ENCODE assay signal across 16 cellular contexts in genomic region chr17:48645639-48646182, GRCh38. TPM values are rescaled to one million over a fixed set of nuclear protein-coding genes. Genes with fewer than 3 reads are reported as not detected.
DNase-seq lines count a peak whose midpoint lies in the region; ATAC-seq, FAIRE-seq and TF ChIP-seq lines count a peak whose summit lies in the region.
"Had no signal": no experiment of that assay in that cellular context is flagged by ENCODE, and none has a peak within 500 bp of the region (broad histone marks: within the 10 kb centered on the region; RNA-seq: fewer than 3 reads in every experiment).

No MANE protein-coding gene starts in this region.

- no peak overlapping the region for H3K27ac Mint-ChIP-seq in activated CD8-positive, alpha-beta T cell treated with anti-CD3 and anti-CD28 coated beads, Interleukin-2, amount 10 ng/mL, durations not matched to agents 7 days and 5 days
- peak overlapping the region; percentile 95 for H3K27ac Mint-ChIP-seq in mesothelial cell of epicardium
- H3K27ac Mint-ChIP-seq: activated naive CD4-positive, alpha-beta T cell treated with anti-CD3 and anti-CD28 coated beads, Interleukin-2, amount 50 U/mL, for 72 hours; dendritic cell treated with granulocyte-macrophage colony-stimulating factor and Interleukin-4, amounts not matched to agents 40 ng/mL and 50 ng/mL, for 4 days; HFFc6 had no signal

- H3K4me1 Mint-ChIP-seq in activated CD8-positive, alpha-beta T cell treated with anti-CD3 and anti-CD28 coated beads, Interleukin-2, amount 10 ng/mL, durations not matched to agents 7 days and 5 days (ENCODE audit: low read depth): peaks cover 33% of the 10 kb centered on the region
- peaks cover 49% of the 10 kb centered on the region for H3K4me1 Mint-ChIP-seq in mesothelial cell of epicardium

- peaks cover 75% of the 10 kb centered on the region for H3K27me3 Mint-ChIP-seq in activated CD8-positive, alpha-beta T cell treated with anti-CD3 and anti-CD28 coated beads, Interleukin-2, amount 10 ng/mL, durations not matched to agents 7 days and 5 days (ENCODE audit: low read depth)
- H3K27me3 Mint-ChIP-seq in mesothelial cell of epicardium (ENCODE audit: low read depth): peaks cover 90% of the 10 kb centered on the region

- CTCF ChIA-PET in A549 (lab: Yijun Ruan, JAX): interaction anchor here (0.5 to 3.4 kb wide), 6 partner anchors 9 to 200 kb away, joined by 3 to 25 read pairs (median 6); no protein-coding TSS in a partner anchor
- CTCF ChIA-PET in activated CD8-positive, alpha-beta T cell treated with anti-CD3 and anti-CD28 coated beads, Interleukin-2, amount 10 ng/mL, durations not matched to agents 7 days and 5 days (lab: Charles Lee): interaction anchor here (1.0 kb wide), 1 partner anchor 9 kb away, joined by 3 read pairs; no protein-coding TSS in a partner anchor

- TF ChIP-seq POLR2A in A549 (IDR thresholded peaks at IDR 0.05; ENCODE audit: low read length) (no peak), GM12892 (IDR thresholded peaks at IDR 0.05; ENCODE audit: low read depth, low read length) (no peak), body of pancreas (IDR thresholded peaks at IDR 0.05) (no peak)

- TF ChIP-seq CTCF in A549 (IDR thresholded peaks at IDR 0.05) (no peak), mesothelial cell of epicardium (IDR thresholded peaks at IDR 0.05; ENCODE audit: unreplicated experiment) (no peak), body of pancreas (IDR thresholded peaks at IDR 0.05) (no peak)

- peak overlapping the region; percentile 68 for H3K4me2 ChIP-seq in A549

- H3K9me3 Mint-ChIP-seq in activated CD8-positive, alpha-beta T cell treated with anti-CD3 and anti-CD28 coated beads, Interleukin-2, amount 10 ng/mL, durations not matched to agents 7 days and 5 days (ENCODE audit: insufficient read depth): no peaks in the 10 kb centered on the region
- no peaks in the 10 kb centered on the region for H3K9me3 Mint-ChIP-seq in mesothelial cell of epicardium
- H3K9me3 Mint-ChIP-seq: activated naive CD4-positive, alpha-beta T cell treated with anti-CD3 and anti-CD28 coated beads, Interleukin-2, amount 50 U/mL, for 72 hours; dendritic cell treated with granulocyte-macrophage colony-stimulating factor and Interleukin-4, amounts not matched to agents 40 ng/mL and 50 ng/mL, for 4 days; HFFc6 had no signal

- H3K4me3 Mint-ChIP-seq in activated CD8-positive, alpha-beta T cell treated with anti-CD3 and anti-CD28 coated beads, Interleukin-2, amount 10 ng/mL, durations not matched to agents 7 days and 5 days: peak overlapping the region; percentile 74
- H3K4me3 Mint-ChIP-seq in mesothelial cell of epicardium: peak overlapping the region; percentile 85
- H3K4me3 Mint-ChIP-seq: dendritic cell treated with granulocyte-macrophage colony-stimulating factor and Interleukin-4, amounts not matched to agents 40 ng/mL and 50 ng/mL, for 4 days; HFFc6 had no signal

- H3K27me3 ChIP-seq in body of pancreas: peaks cover 0 to 37% of the 10 kb centered on the region in 2 donors

- ATAC-seq in A549: no peak
- no peak for ATAC-seq in activated CD8-positive, alpha-beta T cell treated with anti-CD3 and anti-CD28 coated beads, Interleukin-2, amount 10 ng/mL, durations not matched to agents 7 days and 5 days
- no peak for ATAC-seq in body of pancreas
- ATAC-seq: gastrocnemius medialis had no signal

- H3K9ac ChIP-seq in ES-I3 (ENCODE audit: low read depth, low read length): peak overlapping the region; percentile 43; the same call in 1 of the 2 replicates

- WGBS in A549 (ENCODE audit: missing lambda C conversion rate): 44% methylated on average over 14 of the region's 14 CpGs
- WGBS in body of pancreas, 2 donors: 9 to 13% methylated on average over 14 of the region's 14 CpGs

- no peak for DNase-seq in A549 (ENCODE audit: low read depth in 1 of 2, low spot score in 1 of 2)
- no peak for DNase-seq in activated CD8-positive, alpha-beta T cell treated with anti-CD3 and anti-CD28 coated beads, Interleukin-2, amount 10 ng/mL, durations not matched to agents 7 days and 5 days
- DNase-seq in mesothelial cell of epicardium (ENCODE audit: low spot score in 2 of 2, unreplicated experiment in 2 of 2): no peak
- no peak for DNase-seq in NOMO-1 treated with dmso at 0.1 percent for 144 hours (lab: John Stamatoyannopoulos, UW; ENCODE audit: unreplicated experiment)
- no peak for DNase-seq in DMS153 (lab: John Stamatoyannopoulos, UW)
- DNase-seq in GM12892 (ENCODE audit: insufficient read length): no peak
- no peak for DNase-seq in body of pancreas
- DNase-seq: gastrocnemius medialis, HFFc6, upper lobe of right lung had no signal

- POLR2A ChIA-PET in A549 (lab: Yijun Ruan, JAX): interaction anchor here (0.6 kb wide), 1 partner anchor 9 kb away, joined by 5 read pairs; no protein-coding TSS in a partner anchor
- POLR2A ChIA-PET in activated CD8-positive, alpha-beta T cell treated with anti-CD3 and anti-CD28 coated beads, Interleukin-2, amount 10 ng/mL, durations not matched to agents 7 days and 5 days (lab: Charles Lee): no interaction called here

- FAIRE-seq in A549 (lab: Jason Lieb, UNC) (no peak), GM12892 (lab: Jason Lieb, UNC) (no peak)

- intact Hi-C loops in body of pancreas (cut with DNase I): no loop called here

- H3K36me3 ChIP-seq in ES-I3 (ENCODE audit: insufficient read depth, low read length) (no peaks in the 10 kb centered on the region), body of pancreas (replicated peaks in 1 of 2; ENCODE audit: insufficient read depth in 1 of 2, low read depth in 2 of 2) (no peaks in the 10 kb centered on the region)
- H3K36me3 ChIP-seq: gastrocnemius medialis, right atrium auricular region, upper lobe of right lung had no signal

- TF ChIP-seq EP300 in A549 (IDR thresholded peaks at IDR 0.05): no peak

- H3K4me1 ChIP-seq in A549: peaks cover 34% of the 10 kb centered on the region
- peaks cover 2% of the 10 kb centered on the region; the same call in 1 of the 2 replicates for H3K4me1 ChIP-seq in ES-I3 (ENCODE audit: insufficient read depth, low read length)
- H3K4me1 ChIP-seq in body of pancreas: peaks cover 22% of the 10 kb centered on the region
- H3K4me1 ChIP-seq: gastrocnemius medialis had no signal

- H3K9me3 ChIP-seq in A549: no peaks in the 10 kb centered on the region
- H3K9me3 ChIP-seq in ES-I3 (ENCODE audit: control insufficient read depth, insufficient read depth, low read length): no peaks in the 10 kb centered on the region
- no peaks in the 10 kb centered on the region for H3K9me3 ChIP-seq in body of pancreas
- H3K9me3 ChIP-seq: gastrocnemius medialis, right atrium auricular region, upper lobe of right lung had no signal

- H3K27ac ChIP-seq in A549 (peak overlapping the region; percentile 92 to 95), body of pancreas (no peak overlapping the region)
- H3K27ac ChIP-seq: gastrocnemius medialis, right atrium auricular region, upper lobe of right lung, VCaP had no signal

- H3K4me3 ChIP-seq in A549: peak overlapping the region; percentile 74
- H3K4me3 ChIP-seq in body of pancreas: no peak overlapping the region
- H3K4me3 ChIP-seq: gastrocnemius medialis had no signal

- no peak for TF ChIP-seq RAD21 in A549 (conservative IDR thresholded peaks at IDR 0.05 in 1 of 2, IDR thresholded peaks at IDR 0.05 in 1 of 2)

- peaks cover 2% of the 10 kb centered on the region for H3K36me3 Mint-ChIP-seq in activated CD8-positive, alpha-beta T cell treated with anti-CD3 and anti-CD28 coated beads, Interleukin-2, amount 10 ng/mL, durations not matched to agents 7 days and 5 days (ENCODE audit: low read depth)
- no peaks in the 10 kb centered on the region for H3K36me3 Mint-ChIP-seq in mesothelial cell of epicardium

RNA-seq across cellular contexts. Expression of gene HOXB9, which starts 19.6 kb away (rescaled TPM):
- polyA plus RNA-seq in A549 (2011; rRNA removed): 22.0 and 24.6 TPM in 2 replicates
- 10.3 and 12.9 TPM in 2 replicates for polyA plus RNA-seq in A549 (2012; cell fraction: cytosol; rRNA removed)
- polyA plus RNA-seq in A549 (2012; cell fraction: nucleus; rRNA removed): 11.1 and 12.9 TPM in 2 replicates
- 5.6 to 7.3 TPM (median 6.2 TPM) in 3 replicates for polyA plus RNA-seq in A549 (2017; fragmentation: RNase III; extraction: RNeasy Plus Mini Kit Qiagen cat#74134 plus additional on column Dnase treatment)
- 10.4 and 12.1 TPM in 2 replicates for polyA minus RNA-seq in A549 (2011; rRNA and poly(A)+ RNA removed)
- total RNA-seq in activated CD8-positive, alpha-beta T cell treated with anti-CD3 and anti-CD28 coated beads, Interleukin-2, amount 10 ng/mL, durations not matched to agents 7 days and 5 days: under 1 TPM; 0.37 to 0.65 TPM
- total RNA-seq in mesothelial cell of epicardium: 33.8 to 35.4 TPM (median 34.4 TPM) in 3 replicates
- 0.38 TPM for polyA plus RNA-seq in GM12892 (2012; ENCODE audit: missing spikeins)
- not detected for total RNA-seq in body of pancreas
- total RNA-seq: gastrocnemius medialis, HFFc6, liver, right atrium auricular region, upper lobe of right lung had no signal
- polyA plus RNA-seq: liver had no signal

RNA-seq across cellular contexts. Expression of gene HOXB8, which starts 30.6 kb away (rescaled TPM):
- 8.9 and 11.1 TPM in 2 replicates for polyA plus RNA-seq in A549 (2011; rRNA removed)
- 12.3 and 15.2 TPM in 2 replicates for polyA plus RNA-seq in A549 (2012; cell fraction: cytosol; rRNA removed)
- 12.8 and 13.1 TPM in 2 replicates for polyA plus RNA-seq in A549 (2012; cell fraction: nucleus; rRNA removed)
- polyA plus RNA-seq in A549 (2017; fragmentation: RNase III; extraction: RNeasy Plus Mini Kit Qiagen cat#74134 plus additional on column Dnase treatment): 4.6 to 5.8 TPM (median 4.7 TPM) in 3 replicates
- 4.1 and 5.1 TPM in 2 replicates for polyA minus RNA-seq in A549 (2011; rRNA and poly(A)+ RNA removed)
- total RNA-seq in activated CD8-positive, alpha-beta T cell treated with anti-CD3 and anti-CD28 coated beads, Interleukin-2, amount 10 ng/mL, durations not matched to agents 7 days and 5 days: not detected
- total RNA-seq in mesothelial cell of epicardium: 75.7 to 82.4 TPM (median 78.8 TPM) in 3 replicates
- polyA plus RNA-seq in GM12892 (2012; ENCODE audit: missing spikeins): not detected
- total RNA-seq in body of pancreas: not detected
- total RNA-seq: activated naive CD4-positive, alpha-beta T cell treated with anti-CD3 and anti-CD28 coated beads, Interleukin-2, amount 50 U/mL, for 72 hours; HFFc6; liver; right atrium auricular region had no signal
- polyA plus RNA-seq: liver had no signal

RNA-seq across cellular contexts. Expression of gene HOXB7, which starts 34.9 kb away (rescaled TPM):
- polyA plus RNA-seq in A549 (2011; rRNA removed) (15.4 and 22.3 TPM in 2 replicates), A549 (2017; fragmentation: RNase III; extraction: RNeasy Plus Mini Kit Qiagen cat#74134 plus additional on column Dnase treatment) (27.4 to 32.3 TPM (median 27.4 TPM) in 3 replicates)
- 16.9 TPM in 2 replicates for polyA plus RNA-seq in A549 (2012; cell fraction: cytosol; rRNA removed)
- polyA plus RNA-seq in A549 (2012; cell fraction: nucleus; rRNA removed): 9.0 and 12.5 TPM in 2 replicates
- polyA minus RNA-seq in A549 (2011; rRNA and poly(A)+ RNA removed): 6.5 and 6.6 TPM in 2 replicates
- under 1 TPM; 0.87 to 0.91 TPM for total RNA-seq in activated CD8-positive, alpha-beta T cell treated with anti-CD3 and anti-CD28 coated beads, Interleukin-2, amount 10 ng/mL, durations not matched to agents 7 days and 5 days
- total RNA-seq in mesothelial cell of epicardium (18.6 to 20.3 TPM (median 19.5 TPM) in 3 replicates), body of pancreas (under 1 TPM in 1 of 2 donors, not detected in 1; 0.52 TPM)
- polyA plus RNA-seq in GM12892 (2012; ENCODE audit: missing spikeins): 4.1 TPM
- total RNA-seq: HFFc6 had no signal

RNA-seq across cellular contexts. Expression of gene HOXB6, which starts 40.9 kb away (rescaled TPM):
- 9.4 and 10.2 TPM in 2 replicates for polyA plus RNA-seq in A549 (2011; rRNA removed)
- 8.7 and 9.0 TPM in 2 replicates for polyA plus RNA-seq in A549 (2012; cell fraction: cytosol; rRNA removed)
- 48.0 and 49.7 TPM in 2 replicates for polyA plus RNA-seq in A549 (2012; cell fraction: nucleus; rRNA removed)
- polyA plus RNA-seq in A549 (2017; fragmentation: RNase III; extraction: RNeasy Plus Mini Kit Qiagen cat#74134 plus additional on column Dnase treatment): 12.3 to 14.9 TPM (median 14.7 TPM) in 3 replicates
- 4.4 and 4.9 TPM in 2 replicates for polyA minus RNA-seq in A549 (2011; rRNA and poly(A)+ RNA removed)
- total RNA-seq in activated CD8-positive, alpha-beta T cell treated with anti-CD3 and anti-CD28 coated beads, Interleukin-2, amount 10 ng/mL, durations not matched to agents 7 days and 5 days: not detected
- total RNA-seq in mesothelial cell of epicardium: 56.4 to 63.1 TPM (median 59.7 TPM) in 3 replicates
- not detected for polyA plus RNA-seq in GM12892 (2012; ENCODE audit: missing spikeins)
- 1 to 10 TPM; 2.1 to 2.6 TPM for total RNA-seq in body of pancreas
- total RNA-seq: HFFc6 had no signal

RNA-seq across cellular contexts. Expression of gene HOXB5, which starts 52.1 kb away (rescaled TPM):
- 2.5 and 2.7 TPM in 2 replicates for polyA plus RNA-seq in A549 (2011; rRNA removed)
- 1.9 and 2.5 TPM in 2 replicates for polyA plus RNA-seq in A549 (2012; cell fraction: cytosol; rRNA removed)
- polyA plus RNA-seq in A549 (2012; cell fraction: nucleus; rRNA removed): 21.9 and 24.5 TPM in 2 replicates
- 2.1 to 3.0 TPM (median 2.4 TPM) in 3 replicates for polyA plus RNA-seq in A549 (2017; fragmentation: RNase III; extraction: RNeasy Plus Mini Kit Qiagen cat#74134 plus additional on column Dnase treatment)
- polyA minus RNA-seq in A549 (2011; rRNA and poly(A)+ RNA removed): 0.39 and 0.74 TPM in 2 replicates
- not detected for total RNA-seq in activated CD8-positive, alpha-beta T cell treated with anti-CD3 and anti-CD28 coated beads, Interleukin-2, amount 10 ng/mL, durations not matched to agents 7 days and 5 days
- total RNA-seq in mesothelial cell of epicardium: 28.6 to 32.4 TPM (median 31.1 TPM) in 3 replicates
- not detected for polyA plus RNA-seq in GM12892 (2012; ENCODE audit: missing spikeins)
- total RNA-seq in body of pancreas: under 1 TPM in 1 of 2 donors, not detected in 1; 0.99 TPM
- total RNA-seq: activated naive CD4-positive, alpha-beta T cell treated with anti-CD3 and anti-CD28 coated beads, Interleukin-2, amount 50 U/mL, for 72 hours; gastrocnemius medialis; HFFc6; right atrium auricular region had no signal

Comparison
In these comparisons a context has a peak if more than half of its experiments do, and no peak if none do; other contexts are left out.
1. H3K27ac ChIP-seq: peak in A549 (2 of 2); none in body of pancreas (0 of 4).
2. RNA of gene HOXB9, which starts 19.6 kb away (total RNA-seq): 33.8 to 35.4 TPM in mesothelial cell of epicardium; 0.37 to 0.65 TPM in activated CD8-positive, alpha-beta T cell treated with anti-CD3 and anti-CD28 coated beads, Interleukin-2, amount 10 ng/mL, durations not matched to agents 7 days and 5 days and not detected in body of pancreas; every median in the first group is over 10 times any median in the second.
3. RNA of gene HOXB8, which starts 30.6 kb away (total RNA-seq): 75.7 to 82.4 TPM in mesothelial cell of epicardium; not detected in body of pancreas and not detected in activated CD8-positive, alpha-beta T cell treated with anti-CD3 and anti-CD28 coated beads, Interleukin-2, amount 10 ng/mL, durations not matched to agents 7 days and 5 days; every median in the first group is over 10 times any median in the second.
4. RNA of gene HOXB7, which starts 34.9 kb away (total RNA-seq): 18.6 to 20.3 TPM in mesothelial cell of epicardium; 0.87 to 0.91 TPM in activated CD8-positive, alpha-beta T cell treated with anti-CD3 and anti-CD28 coated beads, Interleukin-2, amount 10 ng/mL, durations not matched to agents 7 days and 5 days and 0.52 TPM in body of pancreas; every median in the first group is over 10 times any median in the second.